21 cellular contexts compared by ENCODE assay signal in the genomic region with DNA sequence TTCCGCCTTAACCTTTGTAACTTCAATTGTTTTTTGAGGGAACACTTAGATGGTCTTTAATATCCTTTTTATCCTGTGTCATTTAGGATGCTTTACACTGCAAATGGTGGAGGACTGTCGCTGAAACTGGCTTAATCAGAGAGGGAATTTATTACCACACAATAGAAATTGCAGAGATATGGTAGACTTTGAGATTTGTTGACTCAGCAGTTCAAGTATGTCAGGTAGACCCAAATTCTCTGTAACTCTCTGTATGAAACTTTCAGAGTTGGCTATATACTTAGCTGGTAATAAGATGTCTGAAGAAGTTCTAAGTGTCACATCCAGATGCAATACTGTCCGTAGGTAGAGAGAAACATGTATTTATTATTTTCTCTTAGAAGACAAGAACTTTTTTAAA.
"Had no signal": no experiment of that assay in that cellular context is flagged by ENCODE, and none has a peak within 500 bp of the region (broad histone marks: within the 10 kb centered on the region; RNA-seq: fewer than 3 reads in every experiment).

No MANE protein-coding gene starts in this region.

- DNase-seq: Karpas-422, KG1, MG63, NCI-H1092 treated with DMSO at 0.1 percent for 48 hours, NCI-H1436, NCI-H187, NCI-H2029, NCI-H2081 treated with DMSO at 0.1 percent for 48 hours, NCI-H2171, NCI-H226, NCI-H446, NCI-H510A, NCI-H524 treated with DMSO at 0.1 percent for 48 hours, NCI-H69, NCI-H774, Right ventricle myocardium superior, RPMI8226, SIG-M5 had no signal

- FAIRE-seq: RCC 7860 had no signal

- H3K27ac ChIP-seq: SJSA1, SK-N-MC had no signal

- H3K27me3 ChIP-seq: MG63, SJSA1 had no signal

- H3K9me3 ChIP-seq: MG63, SJSA1 had no signal

- H3K4me3 ChIP-seq: MG63, SJSA1, SK-N-MC had no signal

- H3K4me1 ChIP-seq: SJSA1 had no signal

- H3K36me3 ChIP-seq: MG63, SJSA1 had no signal
